In the genomic region with DNA sequence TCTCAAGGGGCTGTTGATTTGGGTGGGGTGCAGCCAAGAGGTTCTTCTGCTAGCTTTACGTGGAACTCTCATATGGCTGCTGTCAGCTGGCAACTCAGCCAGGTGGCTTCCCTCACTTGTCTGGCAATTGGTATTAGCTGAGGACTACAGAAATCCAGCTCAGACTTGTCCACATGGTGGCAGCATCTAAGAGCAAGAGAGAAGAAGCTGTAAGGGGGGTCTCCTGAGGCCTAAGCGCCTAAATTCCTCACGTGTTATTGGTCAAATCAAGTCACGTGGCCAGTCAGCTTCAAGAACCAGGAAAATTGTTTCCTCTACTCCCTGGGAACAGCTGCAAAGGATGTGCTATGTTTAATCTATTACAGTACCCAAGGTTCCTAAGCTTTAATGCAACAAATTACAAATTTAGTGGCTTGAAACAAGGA, we compare ENCODE assay signal across 9 cellular contexts. TPM values are rescaled to one million over a fixed set of nuclear protein-coding genes. Genes with fewer than 3 reads are reported as not detected.
A peak's percentile ranks its signal among the peaks of the same experiment; 100 is the strongest.
DNase-seq lines count a peak whose midpoint lies in the region; ATAC-seq and TF ChIP-seq lines count a peak whose summit lies in the region.
"Had no signal": no experiment of that assay in that cellular context is flagged by ENCODE, and none has a peak within 500 bp of the region (broad histone marks: within the 10 kb centered on the region; RNA-seq: fewer than 3 reads in every experiment).

No MANE protein-coding gene starts in this region.

- intact Hi-C loops in activated CD4-positive, alpha-beta T cell treated with anti-CD3 and anti-CD28 coated beads for 36 hours (cut with DNase I, micrococcal nuclease) = loop anchor here in 1 of 2 experiments (10.0 kb wide), 1 partner anchor 354 kb away; no protein-coding TSS in a partner anchor
- intact Hi-C loops in OCI-LY7 (cut with micrococcal nuclease; ENCODE audit: unreplicated experiment) = loop anchor here (1.0 kb wide), 3 partner anchors 177 to 351 kb away; no protein-coding TSS in a partner anchor
- intact Hi-C loops in mammary epithelial cell (cut with micrococcal nuclease) = loop anchor here (10.0 kb wide), 1 partner anchor 424 kb away; a partner anchor contains a TSS

- H4K20me1 ChIP-seq in OCI-LY7 (ENCODE audit: insufficient read depth, low read length) (no peaks in the 10 kb centered on the region), mammary epithelial cell (ENCODE audit: insufficient read depth, low read length) (no peaks in the 10 kb centered on the region)

- H2AFZ ChIP-seq in OCI-LY7 (ENCODE audit: low read length) (peak overlapping the region; percentile 96), mammary epithelial cell (ENCODE audit: low read depth, low read length) (no peak overlapping the region)

- no peak overlapping the region for H3K27ac Mint-ChIP-seq in activated CD4-positive, alpha-beta T cell treated with anti-CD3 and anti-CD28 coated beads for 36 hours
- H3K27ac Mint-ChIP-seq: activated naive CD8-positive, alpha-beta T cell had no signal

- H3K4me2 ChIP-seq in OCI-LY7 (ENCODE audit: low read length) = no peak overlapping the region
- H3K4me2 ChIP-seq in mammary epithelial cell (ENCODE audit: insufficient read depth, low read depth, low read length) = no peak overlapping the region

- no peak overlapping the region for H3K9ac ChIP-seq in mammary epithelial cell (ENCODE audit: insufficient read depth, low read length)

- no peaks in the 10 kb centered on the region for H3K27me3 ChIP-seq in mammary epithelial cell (ENCODE audit: insufficient read depth, low read length)

- in situ Hi-C loops in mammary epithelial cell (cut with MboI; ENCODE audit: low sequenced_read_pairs in 2 of 2) = no loop called here

- peak; percentile 53 for DNase-seq in activated CD4-positive, alpha-beta T cell treated with anti-CD3 and anti-CD28 coated beads for 36 hours
- no peak for DNase-seq in activated CD4-positive, alpha-beta T cell treated with anti-CD3 and anti-CD28 coated beads, Interleukin-2, amount 50 U/mL, for 4 hours
- DNase-seq in M059J (ENCODE audit: low read depth) = peak; percentile 83
- peak; percentile 92 for DNase-seq in OCI-LY7 (ENCODE audit: low spot score)
- peak; percentile 35 for DNase-seq in mammary epithelial cell
- peak; percentile 52 for DNase-seq in left lobe of liver (ENCODE audit: low spot score)

- BruUV-seq in OCI-LY7 (replicated peaks; lab: Mats Ljungman, UMichigan) = no TSS peak
- no TSS peak for BruUV-seq in mammary epithelial cell (replicated peaks; lab: Mats Ljungman, UMichigan)

- H3K4me3 ChIP-seq in OCI-LY7 (ENCODE audit: low read depth, low read length, poor library complexity, severe bottlenecking) (no peak overlapping the region), mammary epithelial cell (replicated peaks in 1 of 3; ENCODE audit: insufficient read depth in 1 of 3, low read depth in 2 of 3, low read length in 3 of 3) (no peak overlapping the region)

- no peaks in the 10 kb centered on the region for H3K9me2 ChIP-seq in OCI-LY7 (ENCODE audit: insufficient read depth, low read length)

- ATAC-seq in activated CD4-positive, alpha-beta T cell treated with anti-CD3 and anti-CD28 coated beads for 36 hours = no peak
- ATAC-seq in left lobe of liver (peak; percentile 30), GM21786 (IDR thresholded peaks at IDR 0.05; ENCODE audit: unreplicated experiment) (no peak), GM21737 (IDR thresholded peaks at IDR 0.05; ENCODE audit: unreplicated experiment) (no peak)

- H3K36me3 ChIP-seq in OCI-LY7 (ENCODE audit: insufficient read depth, low read length) (no peaks in the 10 kb centered on the region), mammary epithelial cell (ENCODE audit: insufficient read depth, low read length) (no peaks in the 10 kb centered on the region)

- no peaks in the 10 kb centered on the region for H3K9me3 Mint-ChIP-seq in activated CD4-positive, alpha-beta T cell treated with anti-CD3 and anti-CD28 coated beads for 36 hours (ENCODE audit: low read depth)

- no peak overlapping the region for H3K4me3 Mint-ChIP-seq in activated CD4-positive, alpha-beta T cell treated with anti-CD3 and anti-CD28 coated beads for 36 hours
- H3K4me3 Mint-ChIP-seq: activated naive CD8-positive, alpha-beta T cell had no signal

- H3K27me3 Mint-ChIP-seq in activated CD4-positive, alpha-beta T cell treated with anti-CD3 and anti-CD28 coated beads for 36 hours = peaks cover 7% of the 10 kb centered on the region

- H3K4me1 ChIP-seq in OCI-LY7 (ENCODE audit: insufficient read depth, low read length, poor library complexity, severe bottlenecking) (peaks cover 18% of the 10 kb centered on the region), mammary epithelial cell (ENCODE audit: insufficient read depth, low read length) (peaks cover 25% of the 10 kb centered on the region)

- CTCF ChIA-PET in activated CD4-positive, alpha-beta T cell treated with anti-CD3 and anti-CD28 coated beads for 36 hours (lab: Charles Lee) = interaction anchor here (0.6 to 17.9 kb wide), 24 partner anchors 10 to 730 kb away, joined by 3 to 564 read pairs (median 4); a partner anchor contains a TSS
- CTCF ChIA-PET in OCI-LY7 (lab: Charles Lee; ENCODE audit: unreplicated experiment) (interaction anchor here (0.6 to 1.6 kb wide), 14 partner anchors 9 to 348 kb away, joined by 3 to 32 read pairs (median 6); a partner anchor contains a TSS), mammary epithelial cell (lab: Charles Lee; ENCODE audit: low non-redundant PET) (interaction anchor here (0.6 to 1.1 kb wide), 3 partner anchors 18 to 79 kb away, joined by 3 to 13 read pairs (median 4); no protein-coding TSS in a partner anchor)

- H3K36me3 Mint-ChIP-seq in activated CD4-positive, alpha-beta T cell treated with anti-CD3 and anti-CD28 coated beads for 36 hours (ENCODE audit: low read depth) = no peaks in the 10 kb centered on the region
- H3K36me3 Mint-ChIP-seq: activated naive CD8-positive, alpha-beta T cell had no signal

- peaks cover 4% of the 10 kb centered on the region; the same call in 1 of the 2 replicates for H3K79me2 ChIP-seq in OCI-LY7 (ENCODE audit: insufficient read depth, low read depth, low read length)
- peaks cover 8% of the 10 kb centered on the region for H3K79me2 ChIP-seq in mammary epithelial cell (ENCODE audit: insufficient read depth, low read length)

- POLR2A ChIA-PET in activated CD4-positive, alpha-beta T cell treated with anti-CD3 and anti-CD28 coated beads for 36 hours (lab: Charles Lee) = interaction anchor here (0.7 to 1.2 kb wide), 2 partner anchors 33 to 34 kb away, joined by 4 to 8 read pairs; no protein-coding TSS in a partner anchor
- POLR2A ChIA-PET in OCI-LY7 (lab: Charles Lee) = interaction anchor here (0.6 to 2.1 kb wide), 14 partner anchors 9 to 351 kb away, joined by 3 to 15 read pairs (median 3); a partner anchor contains a TSS

- 79% methylated on average over 4 of the region's 4 CpGs for WGBS in mammary epithelial cell (ENCODE audit: low coverage, missing lambda C conversion rate)

- no peaks in the 10 kb centered on the region for H3K9me3 ChIP-seq in OCI-LY7 (ENCODE audit: low read length)
- no peaks in the 10 kb centered on the region for H3K9me3 ChIP-seq in mammary epithelial cell (replicated peaks; ENCODE audit: insufficient read depth, low read length)

- peaks cover 15% of the 10 kb centered on the region for H3K4me1 Mint-ChIP-seq in activated CD4-positive, alpha-beta T cell treated with anti-CD3 and anti-CD28 coated beads for 36 hours

- dilution Hi-C loops in mammary epithelial cell (cut with HindIII; ENCODE audit: low sequenced_read_pairs) = loop anchor here (5.0 kb wide), 1 partner anchor 99 kb away; no protein-coding TSS in a partner anchor

- peak; percentile 87 for TF ChIP-seq CTCF in OCI-LY7 (conservative IDR thresholded peaks at IDR 0.05; ENCODE audit: low read length)
- TF ChIP-seq CTCF in mammary epithelial cell (conservative IDR thresholded peaks at IDR 0.05 in 1 of 2, IDR thresholded peaks at IDR 0.05 in 1 of 2; ENCODE audit: extremely low read depth in 1 of 2, insufficient read depth in 1 of 2, low read depth in 1 of 2, low read length in 2 of 2) = peak; percentile 35 to 57

- no peak overlapping the region for H3K27ac ChIP-seq in OCI-LY7 (ENCODE audit: low read depth, low read length, poor library complexity, severe bottlenecking)
- H3K27ac ChIP-seq in mammary epithelial cell (ENCODE audit: insufficient read depth, low read depth, low read length) = no peak overlapping the region

RNA-seq across cellular contexts. Expression of a gene that starts 4.2 kb away (rescaled TPM):
- 1 to 10 TPM; 8.3 to 8.7 TPM for total RNA-seq in activated CD4-positive, alpha-beta T cell treated with anti-CD3 and anti-CD28 coated beads for 36 hours
- 21.9 and 22.3 TPM in 2 replicates for total RNA-seq in M059J (2014; rRNA removed; shearing (Covaris generic))
- 9.7 and 9.8 TPM in 2 replicates for total RNA-seq in OCI-LY7 (2014; rRNA removed; shearing (Covaris generic))
- 9.4 and 10.9 TPM in 2 replicates for total RNA-seq in OCI-LY7 (2022)
- total RNA-seq in mammary epithelial cell = 10 to 100 TPM; 23.2 to 35.3 TPM
- 12.3 TPM for polyA plus RNA-seq in mammary epithelial cell
- 22.6 TPM for polyA minus RNA-seq in mammary epithelial cell
- 4.4 TPM for total RNA-seq in left lobe of liver

RNA-seq across cellular contexts. Expression of a gene that starts 18.8 kb away (rescaled TPM):
- total RNA-seq in activated CD4-positive, alpha-beta T cell treated with anti-CD3 and anti-CD28 coated beads for 36 hours = 100 to 1,000 TPM in 1 of 2 experiments, 10 to 100 TPM in 1; 91.2 to 100 TPM
- 34.7 and 39.0 TPM in 2 replicates for total RNA-seq in M059J (2014; rRNA removed; shearing (Covaris generic))
- total RNA-seq in OCI-LY7 (2014; rRNA removed; shearing (Covaris generic)) = 85.4 and 89.3 TPM in 2 replicates
- total RNA-seq in OCI-LY7 (2022) (68.6 and 72.3 TPM in 2 replicates), mammary epithelial cell (10 to 100 TPM; 43.0 to 44.0 TPM), left lobe of liver (19.2 TPM)
- 58.9 TPM for polyA plus RNA-seq in mammary epithelial cell
- polyA minus RNA-seq in mammary epithelial cell = 35.4 TPM

RNA-seq across cellular contexts. Expression of a gene that starts 53.6 kb away (rescaled TPM):
- 10 to 100 TPM; 62.8 to 64.7 TPM for total RNA-seq in activated CD4-positive, alpha-beta T cell treated with anti-CD3 and anti-CD28 coated beads for 36 hours
- total RNA-seq in M059J (2014; rRNA removed; shearing (Covaris generic)) = 28.8 and 55.8 TPM in 2 replicates
- 14.5 and 16.3 TPM in 2 replicates for total RNA-seq in OCI-LY7 (2014; rRNA removed; shearing (Covaris generic))
- total RNA-seq in OCI-LY7 (2022) (39.9 and 46.5 TPM in 2 replicates), mammary epithelial cell (10 to 100 TPM; 44.2 to 77.5 TPM), left lobe of liver (41.0 TPM)
- polyA plus RNA-seq in mammary epithelial cell = 57.4 TPM
- polyA minus RNA-seq in mammary epithelial cell = 69.6 TPM

Comparison
In these comparisons a context has a peak if more than half of its experiments do, and no peak if none do; other contexts are left out.
1. DNase-seq: peak in activated CD4-positive, alpha-beta T cell treated with anti-CD3 and anti-CD28 coated beads for 36 hours (single experiment), M059J (single experiment), OCI-LY7 (single experiment), mammary epithelial cell (single experiment) and left lobe of liver (single experiment); none in activated CD4-positive, alpha-beta T cell treated with anti-CD3 and anti-CD28 coated beads, Interleukin-2, amount 50 U/mL, for 4 hours (0 of 2).